In the genomic region with DNA sequence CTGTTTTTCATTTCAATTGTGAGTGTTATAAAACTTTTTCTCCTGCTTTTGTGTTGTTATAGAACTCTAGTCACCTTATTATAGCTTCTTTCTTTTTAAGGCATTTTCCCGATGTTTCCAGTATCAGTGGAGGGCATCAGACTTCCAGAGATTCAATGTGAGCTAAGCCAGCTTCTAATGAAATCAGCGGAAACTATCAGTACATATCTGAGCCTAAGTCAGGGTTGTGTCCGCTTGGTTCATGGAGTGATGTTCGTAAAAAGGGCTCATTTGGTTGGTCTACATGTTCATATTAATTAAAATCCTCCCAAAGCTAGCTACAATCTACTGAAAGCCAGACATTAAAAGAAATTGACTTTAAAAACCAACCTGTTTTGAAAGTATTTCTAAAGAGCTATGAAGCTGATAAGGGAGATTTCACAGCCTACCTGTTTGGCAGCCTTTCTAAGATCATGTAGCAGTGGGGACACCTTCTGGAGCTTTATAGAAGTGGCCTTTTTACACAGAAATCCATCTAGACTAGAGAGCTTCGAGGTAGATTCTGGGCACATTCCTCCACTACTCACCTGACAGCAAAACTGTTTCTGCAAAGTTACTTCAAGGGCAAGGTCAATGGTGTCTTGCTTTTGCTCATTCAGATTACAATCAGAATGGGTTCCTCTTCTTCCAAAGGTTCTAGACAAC, we compare ENCODE assay signal across 7 cellular contexts.
DNase-seq lines count a peak whose midpoint lies in the region; ATAC-seq, FAIRE-seq and TF ChIP-seq lines count a peak whose summit lies in the region.
"Not testable (repeated sequence)": the region's sequence is repeated elsewhere in the genome, so short reads cannot be mapped to it uniquely, and the experiment has no call there.

No MANE protein-coding gene starts in this region.

- H3K4me1 ChIP-seq in RWPE2 (ENCODE audit: insufficient read depth, poor library complexity, severe bottlenecking); astrocyte (ENCODE audit: insufficient read depth, low read length); mucosa of descending colon (ENCODE audit: low read depth): not testable (repeated sequence)

- DNase-seq in DMS53 treated with DMSO at 0.1 percent for 48 hours (lab: John Stamatoyannopoulos, UW; ENCODE audit: unreplicated experiment) (peak; percentile 47), Kasumi-1 (lab: John Stamatoyannopoulos, UW) (peak; percentile 27 to 38), NCI-H226 (peak; percentile 2), astrocyte (ENCODE audit: low read depth) (peak; percentile 1), fibroblast of villous mesenchyme (ENCODE audit: low read depth) (peak; percentile 14), mucosa of descending colon (peak in 1 of 3 donors; percentile 43)
- DNase-seq in RWPE2 (ENCODE audit: low spot score), result not testable (repeated sequence)

- not testable (repeated sequence) for H2AFZ ChIP-seq in astrocyte (ENCODE audit: low read depth, low read length)

- TF ChIP-seq CTCF in RWPE2 (IDR thresholded peaks at IDR 0.05; ENCODE audit: poor library complexity, severe bottlenecking); astrocyte (IDR thresholded peaks at IDR 0.05; ENCODE audit: insufficient read depth, low read depth, low read length); fibroblast of villous mesenchyme (IDR thresholded peaks at IDR 0.05; ENCODE audit: insufficient read depth, low read depth, low read length); mucosa of descending colon (IDR thresholded peaks at IDR 0.05): not testable (repeated sequence)

- intact Hi-C loops in mucosa of descending colon (cut with DNase I, micrococcal nuclease), result not testable (repeated sequence)

- ATAC-seq in RWPE2 (ENCODE audit: low read depth), result 0 out of 3 replicates have a peak, but pooled peaks have one; percentile 56
- ATAC-seq in mucosa of descending colon, result peak; percentile 69

- not testable (repeated sequence) for H3K79me2 ChIP-seq in astrocyte (ENCODE audit: insufficient read depth, low read length)

- H4K20me1 ChIP-seq in astrocyte (ENCODE audit: insufficient read depth, low read length), result not testable (repeated sequence)

- H3K27me3 Mint-ChIP-seq in astrocyte (ENCODE audit: low read depth, unreplicated experiment), result not testable (repeated sequence)

- H3K9ac ChIP-seq in astrocyte (ENCODE audit: low read length), result not testable (repeated sequence)

- H3K27ac ChIP-seq in RWPE2 (ENCODE audit: poor library complexity, severe bottlenecking); astrocyte (ENCODE audit: low read depth, low read length): not testable (repeated sequence)

- H3K36me3 Mint-ChIP-seq in astrocyte (ENCODE audit: low read depth, unreplicated experiment), result not testable (repeated sequence)

- not testable (repeated sequence) for FAIRE-seq in astrocyte (lab: Jason Lieb, UNC)

- H3K9me3 ChIP-seq in RWPE2 (ENCODE audit: severe bottlenecking); astrocyte (ENCODE audit: insufficient read depth, low read depth, low read length); mucosa of descending colon: not testable (repeated sequence)

- H3K36me3 ChIP-seq in RWPE2 (ENCODE audit: low read depth); astrocyte (ENCODE audit: insufficient read depth, low read length); mucosa of descending colon (ENCODE audit: low read depth): not testable (repeated sequence)

- not testable (repeated sequence) for H3K4me1 Mint-ChIP-seq in astrocyte (ENCODE audit: low read depth, unreplicated experiment)

- H3K9me3 Mint-ChIP-seq in astrocyte (ENCODE audit: unreplicated experiment), result not testable (repeated sequence)

- H3K27me3 ChIP-seq in RWPE2 (ENCODE audit: insufficient read depth, poor library complexity, severe bottlenecking); astrocyte (ENCODE audit: insufficient read depth, low read length): not testable (repeated sequence)

- H3K4me3 Mint-ChIP-seq in astrocyte (ENCODE audit: unreplicated experiment), result not testable (repeated sequence)

- not testable (repeated sequence) for H3K27ac Mint-ChIP-seq in astrocyte (ENCODE audit: unreplicated experiment)

- not testable (repeated sequence) for H3K4me2 ChIP-seq in astrocyte (ENCODE audit: low read length)

- H3K4me3 ChIP-seq in RWPE2 (ENCODE audit: severe bottlenecking); astrocyte (ENCODE audit: insufficient read depth, low read depth, low read length); fibroblast of villous mesenchyme (ENCODE audit: low read depth, low read length); mucosa of descending colon: not testable (repeated sequence)
